15 cellular contexts compared by ENCODE assay signal in genomic region chr2:201256001-201256544, GRCh38. TPM values are rescaled to one million over a fixed set of nuclear protein-coding genes. Genes with fewer than 3 reads are reported as not detected.
A peak's percentile ranks its signal among the peaks of the same experiment; 100 is the strongest.
DNase-seq lines count a peak whose midpoint lies in the region; ATAC-seq and TF ChIP-seq lines count a peak whose summit lies in the region.
"Had no signal": no experiment of that assay in that cellular context is flagged by ENCODE, and none has a peak within 500 bp of the region (broad histone marks: within the 10 kb centered on the region; RNA-seq: fewer than 3 reads in every experiment).

No MANE protein-coding gene starts in this region.

- no peak for TF ChIP-seq RAD21 in IMR-90 (IDR thresholded peaks at IDR 0.05; ENCODE audit: low read length)

- TF ChIP-seq CTCF in IMR-90 (conservative IDR thresholded peaks at IDR 0.05; ENCODE audit: low read depth, low read length) (no peak), GM10248 (IDR thresholded peaks at IDR 0.05; ENCODE audit: control extremely low read depth, extremely low read depth, low read depth, missing control alignments) (no peak), colonic mucosa (IDR thresholded peaks at IDR 0.05) (no peak)

- no peak overlapping the region for H3K56ac ChIP-seq in IMR-90 (ENCODE audit: extremely low read depth, insufficient read depth, low read length)

- H3K27ac Mint-ChIP-seq in CD4-positive, alpha-beta memory T cell, result peak overlapping the region; percentile 95 to 100 (median 99)
- peak overlapping the region; percentile 100 for H3K27ac Mint-ChIP-seq in activated T-helper 1 cell treated with anti-CD3 and anti-CD28 coated beads, Interleukin-12 subunit alpha, Interleukin-12 subunit beta, Interleukin-2, Interleukin-4 antibody, amounts not matched to agents 30 ng/mL and 10 ng/mL and 1 ng/mL, durations not matched to agents 14 hours and 24 hours and 36 hours
- H3K27ac Mint-ChIP-seq in memory B cell, result peak overlapping the region; percentile 99

- H3K27me3 Mint-ChIP-seq in CD4-positive, alpha-beta memory T cell, result no peaks in the 10 kb centered on the region
- no peaks in the 10 kb centered on the region for H3K27me3 Mint-ChIP-seq in activated T-helper 1 cell treated with anti-CD3 and anti-CD28 coated beads, Interleukin-12 subunit alpha, Interleukin-12 subunit beta, Interleukin-2, Interleukin-4 antibody, amounts not matched to agents 30 ng/mL and 10 ng/mL and 1 ng/mL, durations not matched to agents 14 hours and 24 hours and 36 hours (ENCODE audit: insufficient read depth)
- no peaks in the 10 kb centered on the region for H3K27me3 Mint-ChIP-seq in memory B cell

- peak overlapping the region; percentile 86 for H3K27ac ChIP-seq in CD4-positive, alpha-beta memory T cell (ENCODE audit: low read depth, low read length)
- H3K27ac ChIP-seq in IMR-90 (ENCODE audit: insufficient read depth, low read length) (no peak overlapping the region), right cardiac atrium (ENCODE audit: low read length) (no peak overlapping the region), colonic mucosa (no peak overlapping the region)
- H3K27ac ChIP-seq: testis, VCaP had no signal

- TF ChIP-seq POLR2A in IMR-90 (IDR thresholded peaks at IDR 0.05; ENCODE audit: low read depth, low read length), result no peak

- H2BK15ac ChIP-seq in IMR-90 (ENCODE audit: low read depth, low read length), result no peak overlapping the region

- no peak overlapping the region for H3K14ac ChIP-seq in IMR-90 (replicated peaks; ENCODE audit: low read depth, low read length)

- H2BK20ac ChIP-seq in IMR-90 (ENCODE audit: low read depth, low read length), result no peak overlapping the region

- H2AK9ac ChIP-seq in IMR-90 (replicated peaks; ENCODE audit: low read depth, low read length, poor library complexity), result no peak overlapping the region

- no peak overlapping the region for H4K91ac ChIP-seq in IMR-90 (ENCODE audit: insufficient read depth, low read depth, low read length)

- H3K4me1 ChIP-seq in CD4-positive, alpha-beta memory T cell (ENCODE audit: insufficient read depth, low read length), result peaks cover 92% of the 10 kb centered on the region
- H3K4me1 ChIP-seq in IMR-90 (ENCODE audit: control insufficient read depth, insufficient read depth, low read length) (peaks cover 9% of the 10 kb centered on the region; the same call in 1 of the 2 replicates), right cardiac atrium (ENCODE audit: control insufficient read depth, insufficient read depth, low read length) (peaks cover 2% of the 10 kb centered on the region), colonic mucosa (no peaks in the 10 kb centered on the region)

- H3K4me3 Mint-ChIP-seq in CD4-positive, alpha-beta memory T cell, result peak overlapping the region in 7 of 8 donors; percentile 22 to 93 (median 92)
- peak overlapping the region; percentile 91 for H3K4me3 Mint-ChIP-seq in activated T-helper 1 cell treated with anti-CD3 and anti-CD28 coated beads, Interleukin-12 subunit alpha, Interleukin-12 subunit beta, Interleukin-2, Interleukin-4 antibody, amounts not matched to agents 30 ng/mL and 10 ng/mL and 1 ng/mL, durations not matched to agents 14 hours and 24 hours and 36 hours
- no peak overlapping the region for H3K4me3 Mint-ChIP-seq in memory B cell
- H3K4me3 Mint-ChIP-seq: neural crest cell had no signal

- peaks cover 13% of the 10 kb centered on the region for H3K9me1 ChIP-seq in IMR-90 (ENCODE audit: insufficient read depth, low read length)

- DNase-seq in CD4-positive, alpha-beta memory T cell, result no peak
- DNase-seq in IMR-90, result peak; percentile 60
- DNase-seq in activated T-helper 1 cell treated with anti-CD3 and anti-CD28 coated beads, Interleukin-12 subunit alpha, Interleukin-12 subunit beta, Interleukin-2, Interleukin-4 antibody, amounts not matched to agents 30 ng/mL and 10 ng/mL and 1 ng/mL, durations not matched to agents 14 hours and 24 hours and 36 hours (ENCODE audit: low spot score), result no peak
- DNase-seq in memory B cell (ENCODE audit: low spot score in 2 of 2), result no peak
- DNase-seq in DMS79 (lab: John Stamatoyannopoulos, UW), result no peak
- DNase-seq in right cardiac atrium, result no peak
- no peak for DNase-seq in GM10248 (ENCODE audit: extremely low spot score)
- DNase-seq in colonic mucosa, result no peak
- DNase-seq: NCI-H1694, NCI-H526, SHP77, testis had no signal

- dilution Hi-C loops in IMR-90 (cut with HindIII; ENCODE audit: low sequenced_read_pairs, unreplicated experiment), result no loop called here

- POLR2A ChIA-PET in CD4-positive, alpha-beta memory T cell (lab: Charles Lee; ENCODE audit: partially characterized antibody), result interaction anchor here (0.7 to 14.9 kb wide), 9 partner anchors 9 to 139 kb away, joined by 3 to 249 read pairs (median 7); partner anchors contain the start of gene CFLAR
- POLR2A ChIA-PET in IMR-90 (lab: Charles Lee; ENCODE audit: unreplicated experiment) (no interaction called here), GM10248 (lab: Yijun Ruan, JAX) (no interaction called here)

- in situ Hi-C loops in IMR-90 (cut with MboI; ENCODE audit: low sequenced_read_pairs), result no loop called here

- peaks cover 15 to 30% of the 10 kb centered on the region in 2 experiments; a peak in 3 of 4 replicates for H3K79me1 ChIP-seq in IMR-90 (ENCODE audit: low read depth in 1 of 2, low read length in 2 of 2)

- no peak overlapping the region for H2AFZ ChIP-seq in IMR-90 (replicated peaks; ENCODE audit: low read length, poor library complexity)

- H2AK5ac ChIP-seq in IMR-90 (ENCODE audit: low read depth, low read length), result no peak overlapping the region

- H3K27me3 ChIP-seq in CD4-positive, alpha-beta memory T cell (ENCODE audit: insufficient read depth, low read length), result no peaks in the 10 kb centered on the region
- no peaks in the 10 kb centered on the region for H3K27me3 ChIP-seq in IMR-90 (ENCODE audit: control insufficient read depth, insufficient read depth, low read length)
- no peaks in the 10 kb centered on the region for H3K27me3 ChIP-seq in right cardiac atrium (ENCODE audit: control insufficient read depth, insufficient read depth)
- H3K27me3 ChIP-seq in colonic mucosa, result no peaks in the 10 kb centered on the region
- H3K27me3 ChIP-seq: testis had no signal

- intact Hi-C loops in CD4-positive, alpha-beta memory T cell (cut with micrococcal nuclease), result loop anchor here (5.0 kb wide), 1 partner anchor 776 kb away; the partner anchor contains the start of gene FZD7
- intact Hi-C loops in IMR-90 (cut with micrococcal nuclease) (loop anchor here (5.0 kb wide), 1 partner anchor 96 kb away; no protein-coding TSS in a partner anchor), right cardiac atrium (cut with DNase I) (no loop called here), colonic mucosa (cut with DNase I) (no loop called here)
- intact Hi-C loops in activated T-helper 1 cell treated with anti-CD3 and anti-CD28 coated beads, Interleukin-12 subunit alpha, Interleukin-12 subunit beta, Interleukin-2, Interleukin-4 antibody, amounts not matched to agents 30 ng/mL and 10 ng/mL and 1 ng/mL, durations not matched to agents 14 hours and 24 hours and 36 hours (cut with micrococcal nuclease), result loop anchor here (10.0 kb wide), 2 partner anchors 1119 to 1379 kb away; partner anchors contain the start of genes BMPR2 and FAM117B

- H3K23ac ChIP-seq in IMR-90 (ENCODE audit: low read depth, low read length), result no peak overlapping the region

- no peak overlapping the region for H3K18ac ChIP-seq in IMR-90 (ENCODE audit: low read depth, low read length)

- no peaks in the 10 kb centered on the region for H3K9me3 ChIP-seq in CD4-positive, alpha-beta memory T cell (ENCODE audit: control insufficient read depth in 1 of 2, low read length in 2 of 2)
- no peaks in the 10 kb centered on the region for H3K9me3 ChIP-seq in IMR-90 (ENCODE audit: control insufficient read depth, insufficient read depth, low read length)
- no peaks in the 10 kb centered on the region for H3K9me3 ChIP-seq in right cardiac atrium (ENCODE audit: control insufficient read depth, low read length)
- no peaks in the 10 kb centered on the region for H3K9me3 ChIP-seq in colonic mucosa
- H3K9me3 ChIP-seq: testis had no signal

- BruUV-seq in IMR-90 (replicated peaks; lab: Mats Ljungman, UMichigan), result no TSS peak

- CTCF ChIA-PET in CD4-positive, alpha-beta memory T cell (lab: Charles Lee; ENCODE audit: partially characterized antibody), result interaction anchor here (1.0 to 8.7 kb wide), 6 partner anchors 8 to 23 kb away, joined by 3 to 72 read pairs (median 6); no protein-coding TSS in a partner anchor
- CTCF ChIA-PET in IMR-90 (lab: Yijun Ruan, JAX), result interaction anchor here (0.5 to 1.3 kb wide), 2 partner anchors 11 to 17 kb away, joined by 3 to 4 read pairs; no protein-coding TSS in a partner anchor
- CTCF ChIA-PET in GM10248 (lab: Yijun Ruan, JAX), result interaction anchor here (1.2 to 4.4 kb wide), 4 partner anchors 11 to 23 kb away, joined by 3 to 35 read pairs (median 5); no protein-coding TSS in a partner anchor

- no peaks in the 10 kb centered on the region for H4K20me1 ChIP-seq in IMR-90 (ENCODE audit: insufficient read depth, low read length)

- H4K8ac ChIP-seq in IMR-90 (ENCODE audit: low read depth in 2 of 2, low read length in 2 of 2), result peak overlapping the region in 1 of 2 experiments; percentile 19; a peak in 1 of 4 replicates

- H3K4me3 ChIP-seq in CD4-positive, alpha-beta memory T cell (ENCODE audit: low read length in 2 of 2), result no peak overlapping the region
- no peak overlapping the region for H3K4me3 ChIP-seq in IMR-90 (ENCODE audit: insufficient read depth, low read depth, low read length)
- H3K4me3 ChIP-seq in right cardiac atrium (ENCODE audit: low read length), result no peak overlapping the region
- H3K4me3 ChIP-seq in colonic mucosa, result no peak overlapping the region
- H3K4me3 ChIP-seq: skin epidermis, testis had no signal

- H3K4me2 ChIP-seq in IMR-90 (ENCODE audit: low read depth, low read length), result no peak overlapping the region

- H2BK5ac ChIP-seq in IMR-90 (ENCODE audit: low read depth, low read length, poor library complexity, severe bottlenecking), result no peak overlapping the region

- H2BK120ac ChIP-seq in IMR-90 (ENCODE audit: low read depth, low read length), result no peak overlapping the region

- no peak overlapping the region for H3K9ac ChIP-seq in IMR-90 (ENCODE audit: low read depth, low read length)
- no peak overlapping the region for H3K9ac ChIP-seq in colonic mucosa (ENCODE audit: low read depth in 2 of 2, low read length in 2 of 2)

- no peak overlapping the region for H4K5ac ChIP-seq in IMR-90 (ENCODE audit: low read depth, low read length)

- peaks cover 46 to 87% (median 71%) of the 10 kb centered on the region in 4 donors for H3K4me1 Mint-ChIP-seq in CD4-positive, alpha-beta memory T cell
- H3K4me1 Mint-ChIP-seq in activated T-helper 1 cell treated with anti-CD3 and anti-CD28 coated beads, Interleukin-12 subunit alpha, Interleukin-12 subunit beta, Interleukin-2, Interleukin-4 antibody, amounts not matched to agents 30 ng/mL and 10 ng/mL and 1 ng/mL, durations not matched to agents 14 hours and 24 hours and 36 hours (ENCODE audit: low read depth), result peaks cover 84% of the 10 kb centered on the region
- peaks cover 34% of the 10 kb centered on the region for H3K4me1 Mint-ChIP-seq in memory B cell

- peaks cover 0 to 4% (median 0%) of the 10 kb centered on the region in 8 donors for H3K9me3 Mint-ChIP-seq in CD4-positive, alpha-beta memory T cell
- H3K9me3 Mint-ChIP-seq in activated T-helper 1 cell treated with anti-CD3 and anti-CD28 coated beads, Interleukin-12 subunit alpha, Interleukin-12 subunit beta, Interleukin-2, Interleukin-4 antibody, amounts not matched to agents 30 ng/mL and 10 ng/mL and 1 ng/mL, durations not matched to agents 14 hours and 24 hours and 36 hours, result peaks cover under 1% of the 10 kb centered on the region
- H3K9me3 Mint-ChIP-seq in memory B cell, result no peaks in the 10 kb centered on the region

- no CpG with 5 or more reads among the region's 3 CpGs for WGBS in IMR-90 (ENCODE audit: extremely low coverage in 2 of 2, insufficient read length in 1 of 2), 2 experiments
- WGBS in right cardiac atrium, result 79% methylated on average over 3 of the region's 3 CpGs

- H3K4ac ChIP-seq in IMR-90 (ENCODE audit: low read depth, low read length), result no peak overlapping the region

- ATAC-seq in IMR-90 (ENCODE audit: low read depth) (no peak), memory B cell (ENCODE audit: low read depth) (no peak), right cardiac atrium (no peak)

- peaks cover 20 to 21% of the 10 kb centered on the region in 2 donors for H3K36me3 Mint-ChIP-seq in CD4-positive, alpha-beta memory T cell
- H3K36me3 Mint-ChIP-seq in activated T-helper 1 cell treated with anti-CD3 and anti-CD28 coated beads, Interleukin-12 subunit alpha, Interleukin-12 subunit beta, Interleukin-2, Interleukin-4 antibody, amounts not matched to agents 30 ng/mL and 10 ng/mL and 1 ng/mL, durations not matched to agents 14 hours and 24 hours and 36 hours (ENCODE audit: low read depth), result peaks cover 21% of the 10 kb centered on the region
- peaks cover 5% of the 10 kb centered on the region for H3K36me3 Mint-ChIP-seq in memory B cell

- no peaks in the 10 kb centered on the region for H3K36me3 ChIP-seq in CD4-positive, alpha-beta memory T cell (ENCODE audit: insufficient read depth, low read length)
- H3K36me3 ChIP-seq in IMR-90 (ENCODE audit: control insufficient read depth, insufficient read depth, low read length) (no peaks in the 10 kb centered on the region), colonic mucosa (no peaks in the 10 kb centered on the region)

RNA-seq across cellular contexts. Expression of gene CASP8, which starts 4.3 kb away (rescaled TPM):
- total RNA-seq in CD4-positive, alpha-beta memory T cell, result 100 to 1,000 TPM; 199 to 200 TPM
- 100 to 1,000 TPM in 1 of 2 donors, 10 to 100 TPM in 1; 30.6 to 108 TPM for polyA plus RNA-seq in CD4-positive, alpha-beta memory T cell
- total RNA-seq in IMR-90 (2012; rRNA removed), result 17.0 and 18.6 TPM in 2 replicates
- 11.1 and 13.1 TPM in 2 replicates for polyA plus RNA-seq in IMR-90 (2012; rRNA removed)
- 4.5 and 5.1 TPM in 2 replicates for polyA plus RNA-seq in IMR-90 (2012; cell fraction: cytosol; rRNA removed)
- polyA plus RNA-seq in IMR-90 (2012; cell fraction: nucleus; rRNA removed; ENCODE audit: low replicate concordance), result 6.7 and 32.3 TPM in 2 replicates
- 40.5 and 40.6 TPM in 2 replicates for total RNA-seq in activated T-helper 1 cell treated with anti-CD3 and anti-CD28 coated beads, Interleukin-12 subunit alpha, Interleukin-12 subunit beta, Interleukin-2, Interleukin-4 antibody, amounts not matched to agents 30 ng/mL and 10 ng/mL and 1 ng/mL, durations not matched to agents 14 hours and 24 hours and 36 hours
- total RNA-seq in right cardiac atrium, result 1 to 10 TPM; 3.7 to 5.4 (median 4.7) TPM
- 2.6 TPM for polyA plus RNA-seq in right cardiac atrium
- total RNA-seq in colonic mucosa, result 10 to 100 TPM; 25.5 to 31.9 TPM

Comparison
In these comparisons a context has a peak if more than half of its experiments do, and no peak if none do; other contexts are left out.
1. intact Hi-C loops: an anchor here in CD4-positive, alpha-beta memory T cell (5.0 kb wide), IMR-90 (5.0 kb wide) and activated T-helper 1 cell treated with anti-CD3 and anti-CD28 coated beads, Interleukin-12 subunit alpha, Interleukin-12 subunit beta, Interleukin-2, Interleukin-4 antibody, amounts not matched to agents 30 ng/mL and 10 ng/mL and 1 ng/mL, durations not matched to agents 14 hours and 24 hours and 36 hours (10.0 kb wide); none called in right cardiac atrium and colonic mucosa.